19 cellular contexts compared by ENCODE assay signal in the genomic region with DNA sequence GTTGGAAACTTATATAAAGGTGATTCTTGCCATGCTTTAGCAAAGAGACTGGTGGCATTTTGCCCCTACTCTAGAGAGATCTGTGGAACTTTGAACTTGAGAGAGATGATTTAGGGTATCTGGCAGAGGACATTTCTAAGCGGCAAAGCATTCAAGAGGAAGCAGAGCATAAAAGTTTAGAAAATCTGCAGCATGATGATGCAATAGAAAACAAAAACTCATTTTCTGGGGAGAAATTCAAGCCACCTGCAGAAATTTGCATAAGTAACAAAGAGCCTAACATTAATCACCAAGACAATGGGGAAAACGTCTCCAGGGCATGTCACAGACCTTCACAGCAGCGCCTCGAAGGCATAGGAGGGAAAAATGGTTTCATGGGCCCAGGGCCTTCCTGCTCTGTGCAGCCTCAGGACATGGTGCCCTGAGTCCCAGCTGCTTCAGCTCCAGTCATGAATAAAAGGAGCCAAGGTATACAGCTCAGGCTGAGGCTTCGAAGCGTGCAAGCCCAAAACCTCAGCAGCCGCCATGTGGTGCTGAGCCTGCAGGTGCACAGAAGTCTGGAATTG.
A peak's percentile ranks its signal among the peaks of the same experiment; 100 is the strongest.
DNase-seq lines count a peak whose midpoint lies in the region; ATAC-seq, FAIRE-seq and TF ChIP-seq lines count a peak whose summit lies in the region.
"Had no signal": no experiment of that assay in that cellular context is flagged by ENCODE, and none has a peak within 500 bp of the region (broad histone marks: within the 10 kb centered on the region; RNA-seq: fewer than 3 reads in every experiment).

No MANE protein-coding gene starts in this region.

- peaks cover 26% of the 10 kb centered on the region for H3K36me3 Mint-ChIP-seq in endothelial cell (ENCODE audit: low read depth, unreplicated experiment)

- H3K4me2 ChIP-seq in BLaER1: peak overlapping the region; percentile 26; the same call in 1 of the 2 replicates
- H3K4me2 ChIP-seq: A549, PC-9 had no signal

- FAIRE-seq in GM19239 (lab: Jason Lieb, UNC): peak; percentile 39
- FAIRE-seq: A549, D721Med had no signal

- H4K20me1 ChIP-seq in BLaER1: peaks cover 10% of the 10 kb centered on the region; the same call in 1 of the 2 replicates

- H3K9me3 Mint-ChIP-seq in endothelial cell (ENCODE audit: unreplicated experiment): no peaks in the 10 kb centered on the region

- H3K27me3 ChIP-seq in BLaER1 (no peaks in the 10 kb centered on the region), esophagus squamous epithelium (no peaks in the 10 kb centered on the region)
- H3K27me3 ChIP-seq: BLaER1 treated with 17β-estradiol and CSF1 and Interleukin-3, amounts not matched to agents 10 nM and 100 nM; SJCRH30 had no signal

- peaks cover 47% of the 10 kb centered on the region for H3K36me3 ChIP-seq in BLaER1
- peaks cover 0 to 26% (median 0%) of the 10 kb centered on the region in 3 donors for H3K36me3 ChIP-seq in esophagus squamous epithelium
- H3K36me3 ChIP-seq: SJCRH30 had no signal

- DNase-seq in GM19239 (ENCODE audit: insufficient read length, low spot score) (no peak), MV-4-11 (lab: John Stamatoyannopoulos, UW) (peak; percentile 46), endothelial cell (ENCODE audit: low spot score) (no peak), NCI-H2227 (lab: John Stamatoyannopoulos, UW; ENCODE audit: unreplicated experiment) (no peak), hypothalamus (lab: John Stamatoyannopoulos, UW) (no peak), esophagus squamous epithelium (lab: John Stamatoyannopoulos, UW) (no peak)
- DNase-seq: DMS79, HCEC 1CT, NCI-H1417 treated with DMSO at 0.1 percent for 48 hours, NCI-H187 treated with DMSO at 0.1 percent for 48 hours, NCI-H226, NCI-H524 treated with DMSO at 0.1 percent for 48 hours, PC-9, SJCRH30 had no signal

- H3K9me3 ChIP-seq in BLaER1 (peaks cover 28% of the 10 kb centered on the region), esophagus squamous epithelium (no peaks in the 10 kb centered on the region)
- H3K9me3 ChIP-seq: SJCRH30 had no signal

- no peak for TF ChIP-seq POLR2A in esophagus squamous epithelium (IDR thresholded peaks at IDR 0.05)

- H3K27ac ChIP-seq in BLaER1: no peak overlapping the region
- H3K27ac ChIP-seq in esophagus squamous epithelium: no peak overlapping the region
- H3K27ac ChIP-seq: A549; BLaER1 treated with 17β-estradiol and CSF1 and Interleukin-3, amounts not matched to agents 10 nM and 100 nM; PC-9; SJCRH30 had no signal

- peaks cover 5% of the 10 kb centered on the region for H3K4me1 Mint-ChIP-seq in endothelial cell (ENCODE audit: unreplicated experiment)

- ATAC-seq in HG03097 (IDR thresholded peaks at IDR 0.05; ENCODE audit: low FRiP score, unreplicated experiment): no peak
- ATAC-seq: A549 had no signal

- peaks cover 2% of the 10 kb centered on the region for H3K27me3 Mint-ChIP-seq in endothelial cell (ENCODE audit: unreplicated experiment)

- TF ChIP-seq CTCF in endothelial cell (IDR thresholded peaks at IDR 0.05; ENCODE audit: unreplicated experiment) (no peak), esophagus squamous epithelium (IDR thresholded peaks at IDR 0.05) (no peak)

- H3K9ac ChIP-seq in BLaER1: no peak overlapping the region
- H3K9ac ChIP-seq: BLaER1 treated with 17β-estradiol and CSF1 and Interleukin-3, amounts not matched to agents 10 nM and 100 nM had no signal

- intact Hi-C loops in esophagus squamous epithelium (cut with DNase I): no loop called here

- WGBS in esophagus squamous epithelium, 2 donors: 76 to 95% methylated on average over 5 to 7 of the region's 7 CpGs

- H3K4me3 ChIP-seq in BLaER1 (no peak overlapping the region), esophagus squamous epithelium (no peak overlapping the region)
- H3K4me3 ChIP-seq: A549; BLaER1 treated with 17β-estradiol and CSF1 and Interleukin-3, amounts not matched to agents 10 nM and 100 nM; PC-9; SJCRH30 had no signal

- peak overlapping the region; percentile 11 for H3K4me3 Mint-ChIP-seq in endothelial cell (ENCODE audit: unreplicated experiment)

- H3K4me1 ChIP-seq in BLaER1 (peaks cover 21% of the 10 kb centered on the region), esophagus squamous epithelium (peaks cover 0 to 8% (median 0%) of the 10 kb centered on the region in 3 donors)
- H3K4me1 ChIP-seq: A549, SJCRH30 had no signal

- H3K27ac Mint-ChIP-seq in endothelial cell (ENCODE audit: unreplicated experiment): no peak overlapping the region
